In genomic region chr6:75261299-75261698, GRCh38 we compare ENCODE assay signal across 26 cellular contexts.
"Had no signal": no experiment of that assay in that cellular context is flagged by ENCODE, and none has a peak within 500 bp of the region (broad histone marks: within the 10 kb centered on the region; RNA-seq: fewer than 3 reads in every experiment).

No MANE protein-coding gene starts in this region.

- H3K9me3 ChIP-seq: colonic mucosa, esophagus squamous epithelium, gastrocnemius medialis, heart right ventricle, left lung, lower lobe of right lung, mucosa of descending colon had no signal

- H3K27ac ChIP-seq: colonic mucosa, epithelial cell of prostate, esophagus squamous epithelium, gastrocnemius medialis, heart right ventricle, left lung, lower lobe of right lung had no signal

- FAIRE-seq: endometrium, islet of Langerhans, keratinocyte had no signal

- H3K4me3 ChIP-seq: colonic mucosa, esophagus squamous epithelium, gastrocnemius medialis, heart right ventricle, left lung, lower lobe of right lung, mucosa of descending colon had no signal

- H3K27me3 ChIP-seq: colonic mucosa, esophagus squamous epithelium, gastrocnemius medialis, heart right ventricle, left lung had no signal

- ATAC-seq: effector memory CD8-positive, alpha-beta T cell; esophagus mucosa; gastrocnemius medialis; heart right ventricle; left cardiac atrium; left lung; left ventricle myocardium superior; lower lobe of right lung; mucosa of descending colon had no signal

- DNase-seq: colonic mucosa; cortex of kidney; effector CD8-positive, alpha-beta T cell; effector memory CD8-positive, alpha-beta T cell; endodermal cell; erythroblast; esophagus squamous epithelium; foreskin fibroblast; foreskin melanocyte; gastrocnemius medialis; glutamatergic neuron; head of caudate nucleus; heart right ventricle; hippocampal formation; left cardiac atrium; left ventricle myocardium superior; lower lobe of right lung; mesenchymal stem cell; mucosa of descending colon; naive B cell had no signal

- H3K4me1 ChIP-seq: colonic mucosa, esophagus squamous epithelium, gastrocnemius medialis, lower lobe of right lung had no signal
